In genomic region chr14:103068351-103069073, GRCh38 we compare ENCODE assay signal across 22 cellular contexts. TPM values are rescaled to one million over a fixed set of nuclear protein-coding genes. Genes with fewer than 3 reads are reported as not detected.
DNase-seq lines count a peak whose midpoint lies in the region; ATAC-seq and TF ChIP-seq lines count a peak whose summit lies in the region.
"Had no signal": no experiment of that assay in that cellular context is flagged by ENCODE, and none has a peak within 500 bp of the region (broad histone marks: within the 10 kb centered on the region; RNA-seq: fewer than 3 reads in every experiment).

No MANE protein-coding gene starts in this region.

- H3K9me2 ChIP-seq in HCT116 (ENCODE audit: insufficient read depth), result no peaks in the 10 kb centered on the region

- no TSS peak for BruUV-seq in HCT116 (replicated peaks; lab: Mats Ljungman, UMichigan)

- H4K20me1 ChIP-seq in HCT116 (ENCODE audit: insufficient read depth), result no peaks in the 10 kb centered on the region

- no peak for TF ChIP-seq RAD21 in HCT116 (IDR thresholded peaks at IDR 0.05; ENCODE audit: low read depth)

- ATAC-seq in HCT116 (no peak), left colon (peak; percentile 10), HG03565 (IDR thresholded peaks at IDR 0.05; ENCODE audit: unreplicated experiment) (no peak), GM18517 (IDR thresholded peaks at IDR 0.05; ENCODE audit: unreplicated experiment) (no peak)
- ATAC-seq: stimulated activated memory B cell treated with anti-CD40 and anti-IgM and Interleukin-4, amounts not matched to agents 10 μg/mL and 1 μg/mL and 100 μg/mL, for 72 hours; T-helper 17 cell had no signal

- intact Hi-C loops in HCT116 (cut with micrococcal nuclease), result no loop called here
- intact Hi-C loops in left colon (cut with DNase I, micrococcal nuclease), result no loop called here

- RAD21 ChIA-PET in HCT116 (lab: Charles Lee; ENCODE audit: low non-redundant PET in 1 of 2, low total read pairs in 2 of 2, uncharacterized antibody in 2 of 2, unreplicated experiment in 2 of 2), result no interaction called here

- H3K79me2 ChIP-seq in HCT116 (ENCODE audit: insufficient read depth, low read length), result no peaks in the 10 kb centered on the region

- H3K4me2 ChIP-seq in HCT116 (ENCODE audit: low read length), result peak overlapping the region; percentile 76

- H3K36me3 ChIP-seq in HCT116 (ENCODE audit: control insufficient read depth in 1 of 2, insufficient read depth in 2 of 2, low read length in 2 of 2) (no peaks in the 10 kb centered on the region), suprapubic skin (no peaks in the 10 kb centered on the region)
- H3K36me3 ChIP-seq: brain microvascular endothelial cell, SJSA1, thoracic aorta had no signal

- WGBS in suprapubic skin, result 65% methylated on average over 22 of the region's 22 CpGs

- no peak for TF ChIP-seq EP300 in suprapubic skin (IDR thresholded peaks at IDR 0.05)

- POLR2A ChIA-PET in HCT116 (lab: Charles Lee) (no interaction called here), RWPE1 (lab: Yijun Ruan, JAX; ENCODE audit: low non-redundant PET) (interaction anchor here (0.6 kb wide), 1 partner anchor 10 kb away, joined by 3 read pairs; no protein-coding TSS in a partner anchor)

- TF ChIP-seq CTCF in HCT116 (IDR thresholded peaks at IDR 0.05 in 2 of 3, conservative IDR thresholded peaks at IDR 0.05 in 1 of 3; ENCODE audit: borderline replicate concordance in 1 of 3, insufficient read depth in 1 of 3, low read depth in 2 of 3, low read length in 2 of 3) (no peak), RWPE1 (conservative IDR thresholded peaks at IDR 0.05; ENCODE audit: low read depth) (no peak), suprapubic skin (IDR thresholded peaks at IDR 0.05) (no peak)

- H3K4me3 ChIP-seq in HCT116 (replicated peaks in 1 of 2; ENCODE audit: low read depth in 1 of 2, low read length in 2 of 2) (no peak overlapping the region), suprapubic skin (no peak overlapping the region)
- H3K4me3 ChIP-seq: coronary artery, SJSA1, thoracic aorta had no signal

- no peak overlapping the region for H3K9ac ChIP-seq in HCT116 (ENCODE audit: low read length)

- no peaks in the 10 kb centered on the region for H3K9me3 ChIP-seq in HCT116 (ENCODE audit: control insufficient read depth in 1 of 2, insufficient read depth in 1 of 2, low read depth in 1 of 2, low read length in 2 of 2)
- no peaks in the 10 kb centered on the region for H3K9me3 ChIP-seq in suprapubic skin
- H3K9me3 ChIP-seq: SJSA1, thoracic aorta had no signal

- H3K27ac ChIP-seq in HCT116 (ENCODE audit: low read depth, low read length) (peak overlapping the region; percentile 56), RWPE1 (peak overlapping the region; percentile 99), suprapubic skin (peak overlapping the region; percentile 87)
- H3K27ac ChIP-seq: brain microvascular endothelial cell, SJSA1, thoracic aorta had no signal

- H2AFZ ChIP-seq in HCT116 (ENCODE audit: low read depth, low read length, poor library complexity, severe bottlenecking), result no peak overlapping the region

- CTCF ChIA-PET in HCT116 (lab: Charles Lee) (no interaction called here), RWPE1 (lab: Yijun Ruan, JAX) (no interaction called here)

- DNase-seq in HCT116 (ENCODE audit: low read depth, low spot score), result no peak
- DNase-seq in RWPE1 (ENCODE audit: low spot score), result no peak
- peak in 1 of 2 donors; percentile 33 for DNase-seq in left colon
- DNase-seq in suprapubic skin (ENCODE audit: low spot score in 2 of 2), result peak in 1 of 2 donors; percentile 68
- no peak for DNase-seq in NCI-H1694 treated with DMSO at 0.1 percent for 48 hours (lab: John Stamatoyannopoulos, UW)
- DNase-seq: activated CD4-positive, alpha-beta T cell treated with anti-CD3 and anti-CD28 coated beads, Interleukin-2, amount 10 ng/mL, durations not matched to agents 7 days and 5 days; activated effector memory CD4-positive, alpha-beta T cell treated with anti-CD3 and anti-CD28 coated beads, Interleukin-2, amount 50 U/mL, for 16 hours; brain microvascular endothelial cell; immature natural killer cell; NCI-H1105; NCI-H2171; NCI-H526; occipital lobe; retina; T-helper 17 cell had no signal

- no peaks in the 10 kb centered on the region for H3K27me3 ChIP-seq in HCT116 (ENCODE audit: insufficient read depth, low read length)
- H3K27me3 ChIP-seq in suprapubic skin, result no peaks in the 10 kb centered on the region
- H3K27me3 ChIP-seq: brain microvascular endothelial cell, SJSA1 had no signal

- TF ChIP-seq POLR2A in HCT116 (IDR thresholded peaks at IDR 0.05; ENCODE audit: borderline replicate concordance, extremely low read depth, insufficient read depth, insufficient read length) (no peak), suprapubic skin (IDR thresholded peaks at IDR 0.05) (no peak)

- H3K4me1 ChIP-seq in HCT116 (ENCODE audit: control insufficient read depth in 1 of 2, insufficient read depth in 2 of 2, low read length in 2 of 2) (peaks cover 49 to 73% of the 10 kb centered on the region in 2 experiments), suprapubic skin (peaks cover 50% of the 10 kb centered on the region)
- H3K4me1 ChIP-seq: SJSA1 had no signal

TF ChIP-seq in HCT116, 20 proteins besides CTCF, POLR2A, EP300 and RAD21:
- TF ChIP-seq ZBTB33 (IDR thresholded peaks at IDR 0.05; ENCODE audit: extremely low read depth, insufficient replicate concordance, low read length) (no peak), FOSL1 (IDR thresholded peaks at IDR 0.05; ENCODE audit: low read depth) (no peak)

RNA-seq across cellular contexts. Expression of gene CDC42BPB, which starts 11.2 kb away (rescaled TPM):
- total RNA-seq in HCT116 (2021; ENCODE audit: unreplicated experiment), result 85.6 TPM
- polyA plus RNA-seq in HCT116 (2012), result 81.0 and 89.0 TPM in 2 replicates
- total RNA-seq in left colon, result 10 to 100 TPM; 75.5 to 85.2 TPM
- 100 to 1,000 TPM; 105 to 178 (median 107) TPM for total RNA-seq in suprapubic skin
- polyA plus RNA-seq: immature natural killer cell had no signal

RNA-seq across cellular contexts. Expression of gene LBHD2, which starts 15.5 kb away (rescaled TPM):
- total RNA-seq in HCT116 (2021; ENCODE audit: unreplicated experiment), result not detected
- not detected in 2 replicates for polyA plus RNA-seq in HCT116 (2012)
- not detected for total RNA-seq in left colon
- total RNA-seq in suprapubic skin, result not detected
- total RNA-seq: activated CD4-positive, alpha-beta T cell treated with anti-CD3 and anti-CD28 coated beads, Interleukin-2, amount 10 ng/mL, durations not matched to agents 7 days and 5 days; lung microvascular endothelial cell; occipital lobe; T-helper 17 cell; thoracic aorta had no signal
- polyA plus RNA-seq: immature natural killer cell had no signal

RNA-seq across cellular contexts. Expression of gene EXOC3L4, which starts 26.0 kb away (rescaled TPM):
- total RNA-seq in HCT116 (2021; ENCODE audit: unreplicated experiment) (not detected), left colon (10 to 100 TPM; 13.5 to 27.4 TPM), suprapubic skin (1 to 10 TPM in 1 of 4 donors, not detected in 3; 1.5 TPM)
- 0.15 and 0.34 TPM in 2 replicates for polyA plus RNA-seq in HCT116 (2012)
- total RNA-seq: activated CD4-positive, alpha-beta T cell treated with anti-CD3 and anti-CD28 coated beads, Interleukin-2, amount 10 ng/mL, durations not matched to agents 7 days and 5 days; lung microvascular endothelial cell; T-helper 17 cell; thoracic aorta had no signal
- polyA plus RNA-seq: immature natural killer cell had no signal

RNA-seq across cellular contexts. Expression of gene TNFAIP2, which starts 54.7 kb away (rescaled TPM):
- total RNA-seq in HCT116 (2021; ENCODE audit: unreplicated experiment) (74.8 TPM), left colon (10 to 100 TPM; 14.9 to 40.8 TPM), suprapubic skin (10 to 100 TPM; 11.9 to 23.3 (median 16.4) TPM)
- polyA plus RNA-seq in HCT116 (2012), result 49.6 and 52.9 TPM in 2 replicates

Comparison
In these comparisons a context has a peak if more than half of its experiments do, and no peak if none do; other contexts are left out.
1. RNA of gene EXOC3L4, which starts 26.0 kb away (total RNA-seq): 13.5 to 27.4 TPM in left colon; not detected in HCT116 (single experiment) and 1.5 TPM in suprapubic skin; every median in the first group is over 4 times any median in the second.
2. Peak in every context shown above with its lines, with median percentiles within 50 percentile points of each other: H3K27ac ChIP-seq.